8 cellular contexts compared by ENCODE assay signal in genomic region chr9:89498845-89499480, GRCh38. TPM values are rescaled to one million over a fixed set of nuclear protein-coding genes. Genes with fewer than 3 reads are reported as not detected.
DNase-seq lines count a peak whose midpoint lies in the region; ATAC-seq, FAIRE-seq and TF ChIP-seq lines count a peak whose summit lies in the region.

No MANE protein-coding gene starts in this region.

- H3K27ac Mint-ChIP-seq in CD14-positive monocyte = peak overlapping the region; percentile 62 to 95 (median 90)

- no peaks in the 10 kb centered on the region for H3K36me3 ChIP-seq in SU-DHL-6 (ENCODE audit: low read length)
- no peaks in the 10 kb centered on the region for H3K36me3 ChIP-seq in kidney (ENCODE audit: control insufficient read depth in 1 of 2, insufficient read depth in 2 of 2, low read length in 2 of 2)

- H3K4me2 ChIP-seq in SU-DHL-6 (ENCODE audit: low read depth, low read length, poor library complexity, severe bottlenecking) = peak overlapping the region; percentile 47

- H3K27ac ChIP-seq in SU-DHL-6 (ENCODE audit: low read depth, low read length) (peak overlapping the region; percentile 51), kidney (ENCODE audit: low read depth in 2 of 2, low read length in 2 of 2) (peak overlapping the region; percentile 13 to 34)

- peak overlapping the region; percentile 14; the same call in 1 of the 2 replicates for H3K9ac ChIP-seq in SU-DHL-6 (ENCODE audit: low read length)
- peak overlapping the region in 1 of 2 donors; percentile 46 for H3K9ac ChIP-seq in kidney (ENCODE audit: low read length in 2 of 2)

- FAIRE-seq in kidney (lab: Jason Lieb, UNC) = no peak

- H3K27me3 Mint-ChIP-seq in CD14-positive monocyte (ENCODE audit: low read depth in 3 of 3) = peaks cover 0 to 4% (median 1%) of the 10 kb centered on the region in 3 donors

- H3K4me3 ChIP-seq in SU-DHL-6 (ENCODE audit: insufficient read depth, low read length, poor library complexity, severe bottlenecking) (no peak overlapping the region), kidney (ENCODE audit: low read length in 2 of 2) (no peak overlapping the region)

- DNase-seq in CD14-positive monocyte (ENCODE audit: low spot score) (no peak), kidney (no peak), kidney glomerular epithelial cell (lab: John Stamatoyannopoulos, UW) (no peak), HEK293T (ENCODE audit: extremely low spot score) (no peak)

- H3K9me2 ChIP-seq in SU-DHL-6 (replicated peaks; ENCODE audit: insufficient read depth, low read length) = no peaks in the 10 kb centered on the region

- ATAC-seq in GM19397 (IDR thresholded peaks at IDR 0.05; ENCODE audit: unreplicated experiment) (peak; percentile 22), HG02884 (IDR thresholded peaks at IDR 0.05; ENCODE audit: unreplicated experiment) (no peak), GM21528 (IDR thresholded peaks at IDR 0.05; ENCODE audit: low FRiP score, unreplicated experiment) (no peak)

- TF ChIP-seq CTCF in CD14-positive monocyte (IDR thresholded peaks at IDR 0.05) (no peak), SU-DHL-6 (IDR thresholded peaks at IDR 0.05; ENCODE audit: insufficient read depth, low read length, poor library complexity, severe bottlenecking) (no peak), kidney (IDR thresholded peaks at IDR 0.05; ENCODE audit: borderline replicate concordance, extremely low read depth, insufficient read depth) (no peak)

- no peaks in the 10 kb centered on the region for H4K20me1 ChIP-seq in SU-DHL-6 (ENCODE audit: low read depth, low read length)

- H3K4me1 ChIP-seq in kidney (ENCODE audit: control insufficient read depth in 1 of 2, insufficient read depth in 1 of 2, low read depth in 1 of 2, low read length in 2 of 2) = peaks cover 11 to 20% of the 10 kb centered on the region in 2 donors

- H3F3A ChIP-seq in SU-DHL-6 (ENCODE audit: insufficient read depth) = peaks cover 8% of the 10 kb centered on the region

- H3K4me3 Mint-ChIP-seq in CD14-positive monocyte = peak overlapping the region; percentile 7 to 81

- H3K9me3 Mint-ChIP-seq in CD14-positive monocyte = no peaks in the 10 kb centered on the region

- CTCF ChIA-PET in HEK293T (lab: Yijun Ruan, JAX) = no interaction called here

- intact Hi-C loops in CD14-positive monocyte (cut with micrococcal nuclease) = loop anchor here (5.0 kb wide), 1 partner anchor 48 kb away; no protein-coding TSS in a partner anchor
- intact Hi-C loops in kidney (cut with DNase I) = no loop called here

- no peak overlapping the region for H2AFZ ChIP-seq in SU-DHL-6 (ENCODE audit: low read depth, low read length, severe bottlenecking)

- no peaks in the 10 kb centered on the region for H3K27me3 ChIP-seq in SU-DHL-6 (ENCODE audit: low read length)

- H3K4me1 Mint-ChIP-seq in CD14-positive monocyte = peaks cover 59% of the 10 kb centered on the region

- H3K79me2 ChIP-seq in SU-DHL-6 (ENCODE audit: insufficient read depth, low read length) = no peaks in the 10 kb centered on the region

- POLR2A ChIA-PET in HEK293T (lab: Yijun Ruan, JAX) = no interaction called here

- H3K9me3 ChIP-seq in SU-DHL-6 (ENCODE audit: insufficient read depth, low read length) (no peaks in the 10 kb centered on the region), kidney (ENCODE audit: control insufficient read depth in 1 of 2, low read length in 2 of 2) (no peaks in the 10 kb centered on the region)

- peaks cover 4 to 7% of the 10 kb centered on the region in 2 donors for H3K36me3 Mint-ChIP-seq in CD14-positive monocyte

TF ChIP-seq in HEK293T, 16 proteins besides CTCF, POLR2A, EP300 and RAD21:
- TF ChIP-seq FOXM1 (IDR thresholded peaks at IDR 0.05; ENCODE audit: borderline replicate concordance) = no peak
- no peak for TF ChIP-seq HDGF (IDR thresholded peaks at IDR 0.05; ENCODE audit: borderline replicate concordance)
- no peak for TF ChIP-seq FOXK2 (IDR thresholded peaks at IDR 0.05)

RNA-seq across cellular contexts. Expression of gene SEMA4D, which starts 1.1 kb away (rescaled TPM):
- 10 to 100 TPM; 28.2 to 28.6 TPM for polyA plus RNA-seq in CD14-positive monocyte
- 147 TPM for total RNA-seq in kidney
- 18.9 TPM for polyA plus RNA-seq in kidney (ENCODE audit: insufficient read depth, low read depth, low replicate concordance)
